ENCODE assay signal across 8 cellular contexts in the genomic region with DNA sequence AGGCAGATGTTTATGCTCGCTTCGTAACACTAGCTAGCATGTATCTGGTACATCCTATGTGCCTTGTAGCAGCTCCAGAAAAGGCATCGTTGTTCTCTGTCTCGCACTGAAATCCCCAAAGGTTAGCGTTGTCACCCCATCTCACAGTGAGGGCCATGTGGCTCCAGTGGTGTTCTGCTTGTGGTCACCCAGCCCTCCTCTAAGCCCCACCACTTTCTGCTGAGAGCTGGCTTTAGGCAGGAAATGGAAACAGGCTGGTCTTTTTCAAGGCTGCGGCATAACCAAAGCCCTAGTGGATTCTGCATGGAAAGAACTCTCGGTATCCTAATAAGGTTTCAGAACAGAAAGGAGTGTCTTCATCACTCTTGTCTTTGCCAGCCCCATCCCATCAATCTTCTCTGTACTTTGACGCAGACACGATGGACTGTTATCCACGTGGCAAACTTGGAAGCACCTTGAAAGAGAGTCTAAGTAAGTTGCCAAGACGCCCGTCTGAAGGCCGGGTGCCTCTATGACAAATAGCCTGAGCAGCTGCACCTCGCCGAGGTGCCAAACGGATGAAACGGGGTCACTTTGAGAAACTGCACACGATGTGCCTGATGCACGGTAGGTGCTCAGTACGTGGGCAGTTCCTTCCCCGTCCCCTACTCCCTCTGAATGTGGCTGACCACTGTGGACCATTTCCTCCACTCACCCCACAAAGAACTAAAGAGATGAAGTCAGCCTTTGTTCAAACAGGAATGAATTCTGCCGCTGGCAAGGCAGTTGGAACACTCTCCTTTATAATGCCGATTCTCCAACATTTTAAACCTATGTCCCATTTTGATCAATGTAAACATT. TPM values are rescaled to one million over a fixed set of nuclear protein-coding genes. Genes with fewer than 3 reads are reported as not detected.
DNase-seq lines count a peak whose midpoint lies in the region; ATAC-seq and TF ChIP-seq lines count a peak whose summit lies in the region.

No MANE protein-coding gene starts in this region.

- H3K9me3 ChIP-seq in mesenchymal stem cell (ENCODE audit: control insufficient read depth, low read length), result no peaks in the 10 kb centered on the region

- H3K14ac ChIP-seq in mesenchymal stem cell (ENCODE audit: low read length in 2 of 2), result peak overlapping the region in 1 of 2 experiments; percentile 64

- TF ChIP-seq CTCF in GM12864 (IDR thresholded peaks at IDR 0.05; ENCODE audit: low read depth, low read length, missing control alignments), result no peak

- no peaks in the 10 kb centered on the region for H3K36me3 ChIP-seq in mesenchymal stem cell (ENCODE audit: control insufficient read depth in 1 of 2, insufficient read depth in 2 of 2, low read depth in 1 of 2, low read length in 2 of 2)

- H4K8ac ChIP-seq in mesenchymal stem cell (ENCODE audit: low read length), result peak overlapping the region; percentile 69

- peak overlapping the region; percentile 73 to 88 for H3K18ac ChIP-seq in mesenchymal stem cell (ENCODE audit: low read depth in 1 of 2, low read length in 2 of 2)

- peak overlapping the region; percentile 79 for H4K91ac ChIP-seq in mesenchymal stem cell (ENCODE audit: low read length)

- peak; percentile 75 for DNase-seq in GM12864 (ENCODE audit: low read depth)
- peak; percentile 57 for DNase-seq in amniotic epithelial cell (ENCODE audit: low read depth)
- peak; percentile 90 for DNase-seq in mesenchymal stem cell
- no peak for DNase-seq in NCI-H2196 treated with DMSO at 0.1 percent for 48 hours (lab: John Stamatoyannopoulos, UW; ENCODE audit: unreplicated experiment)
- no peak for DNase-seq in ACHN
- no peak for DNase-seq in NOMO-1 (lab: John Stamatoyannopoulos, UW; ENCODE audit: unreplicated experiment in 2 of 2)

- peaks cover 5% of the 10 kb centered on the region for H3K4me1 ChIP-seq in mesenchymal stem cell (ENCODE audit: control insufficient read depth, insufficient read depth, low read depth, low read length)

- in situ Hi-C loops in ACHN (cut with HindIII; ENCODE audit: low pct_ligation_motif_present, low pct_unique_long_range_greater_than_20kb, low sequenced_read_pairs), result no loop called here

- no peak overlapping the region for H2BK120ac ChIP-seq in mesenchymal stem cell (ENCODE audit: low read depth, low read length)

- H2AK5ac ChIP-seq in mesenchymal stem cell (ENCODE audit: low read length, severe bottlenecking), result no peak overlapping the region

- no peak overlapping the region for H2BK5ac ChIP-seq in mesenchymal stem cell (ENCODE audit: low read depth, low read length, poor library complexity, severe bottlenecking)

- H2BK15ac ChIP-seq in mesenchymal stem cell (ENCODE audit: low read depth, poor library complexity, severe bottlenecking), result peak overlapping the region; percentile 33

- H3K79me1 ChIP-seq in mesenchymal stem cell (replicated peaks; ENCODE audit: low read length, poor library complexity, severe bottlenecking), result no peaks in the 10 kb centered on the region

- peak overlapping the region; percentile 61 to 99 for H2BK12ac ChIP-seq in mesenchymal stem cell (ENCODE audit: low read length in 2 of 2)

- H3K4me2 ChIP-seq in mesenchymal stem cell (ENCODE audit: low read length, poor library complexity, severe bottlenecking), result no peak overlapping the region

- WGBS in mesenchymal stem cell, result 65% methylated on average over 23 of the region's 23 CpGs

- peak overlapping the region in 1 of 2 experiments; percentile 70 for H3K23ac ChIP-seq in mesenchymal stem cell (ENCODE audit: low read length in 2 of 2)

- peak; percentile 27 for ATAC-seq in HG02943 (IDR thresholded peaks at IDR 0.05; ENCODE audit: low read depth, unreplicated experiment)
- no peak for ATAC-seq in GM21381 (IDR thresholded peaks at IDR 0.05; ENCODE audit: unreplicated experiment)

- H3K9ac ChIP-seq in mesenchymal stem cell (ENCODE audit: low read length), result no peak overlapping the region

- H3K27me3 ChIP-seq in mesenchymal stem cell (ENCODE audit: control insufficient read depth in 1 of 2, insufficient read depth in 1 of 2, low read length in 2 of 2), result no peaks in the 10 kb centered on the region

- peak overlapping the region; percentile 43 for H2AFZ ChIP-seq in mesenchymal stem cell (ENCODE audit: low read depth, low read length)

- H3K4me3 ChIP-seq in GM12864 (ENCODE audit: low read depth, low read length) (peak overlapping the region; percentile 33), mesenchymal stem cell (ENCODE audit: insufficient read depth in 1 of 2, low read depth in 1 of 2, low read length in 2 of 2) (peak overlapping the region in 1 of 2 experiments; percentile 3)

- H3K27ac ChIP-seq in mesenchymal stem cell (ENCODE audit: low read length, poor library complexity, severe bottlenecking), result no peak overlapping the region

- peak overlapping the region; percentile 58 to 93 for H3K4ac ChIP-seq in mesenchymal stem cell (ENCODE audit: low read depth in 1 of 2, low read length in 2 of 2)

RNA-seq across cellular contexts. Expression of gene MEF2A, which starts 57.8 kb away (rescaled TPM):
- polyA plus RNA-seq in mesenchymal stem cell (2013, experiment 1 of 2), result 26.0 TPM
- 25.6 TPM for polyA plus RNA-seq in mesenchymal stem cell (2013, experiment 2 of 2)

Comparison
In these comparisons a context has a peak if more than half of its experiments do, and no peak if none do; other contexts are left out.
1. DNase-seq: peak in GM12864 (single experiment), amniotic epithelial cell (single experiment) and mesenchymal stem cell (single experiment); none in NCI-H2196 treated with DMSO at 0.1 percent for 48 hours (single experiment), ACHN (single experiment) and NOMO-1 (0 of 2).